In genomic region chr6:111177131-111177530, GRCh38 we compare ENCODE assay signal across 26 cellular contexts.
A peak's percentile ranks its signal among the peaks of the same experiment; 100 is the strongest.
DNase-seq lines count a peak whose midpoint lies in the region; ATAC-seq, FAIRE-seq and TF ChIP-seq lines count a peak whose summit lies in the region.
"Had no signal": no experiment of that assay in that cellular context is flagged by ENCODE, and none has a peak within 500 bp of the region (broad histone marks: within the 10 kb centered on the region; RNA-seq: fewer than 3 reads in every experiment).

No MANE protein-coding gene starts in this region.

- H3K36me3 ChIP-seq in liver (ENCODE audit: control insufficient read depth in 4 of 4, insufficient read depth in 3 of 4, low read depth in 1 of 4, low read length in 3 of 4), result no peaks in the 10 kb centered on the region
- peaks cover 0 to 2% of the 10 kb centered on the region in 2 experiments; a peak in 1 of 5 replicates for H3K36me3 ChIP-seq in HepG2 (replicated peaks in 1 of 2; ENCODE audit: control insufficient read depth in 1 of 2, insufficient read depth in 2 of 2, low read length in 2 of 2)
- H3K36me3 ChIP-seq in hepatocyte (replicated peaks; ENCODE audit: insufficient read depth, low read depth), result no peaks in the 10 kb centered on the region
- no peaks in the 10 kb centered on the region for H3K36me3 ChIP-seq in right lobe of liver
- H3K36me3 ChIP-seq in stomach, result no peaks in the 10 kb centered on the region

- no peak for DNase-seq in HepG2 (ENCODE audit: low spot score)
- DNase-seq in hepatocyte (ENCODE audit: low spot score), result no peak
- no peak for DNase-seq in right lobe of liver
- DNase-seq in stomach, result no peak
- DNase-seq: AML-193; CD4-positive, alpha-beta T cell; CD8-positive, alpha-beta T cell; DMS 273 treated with DMSO at 0.1 percent for 48 hours; DMS153; DMS53; DMS79; DND-41; EL; GDM1 had no signal

- ATAC-seq in HepG2 (no peak), right lobe of liver (peak; percentile 42 to 61 (median 46)), HG03565 (IDR thresholded peaks at IDR 0.05; ENCODE audit: unreplicated experiment) (no peak), GM19324 (IDR thresholded peaks at IDR 0.05; ENCODE audit: low FRiP score, unreplicated experiment) (no peak), GM18907 (IDR thresholded peaks at IDR 0.05; ENCODE audit: unreplicated experiment) (no peak)
- ATAC-seq: A549; CD8-positive, alpha-beta T cell; GM12878 had no signal

- H4K20me1 ChIP-seq in HepG2 (ENCODE audit: insufficient read depth, low read length), result no peaks in the 10 kb centered on the region
- no peaks in the 10 kb centered on the region for H4K20me1 ChIP-seq in hepatocyte (ENCODE audit: insufficient read depth, poor library complexity, severe bottlenecking)

- CTCF ChIA-PET in HepG2 (lab: Yijun Ruan, JAX; ENCODE audit: low intra/inter-chr PET ratio, low total read pairs), result no interaction called here

- no TSS peak for BruUV-seq in HepG2 (replicated peaks; lab: Mats Ljungman, UMichigan)

- in situ Hi-C loops in HepG2 (cut with HindIII; ENCODE audit: extremely low pct_ligation_motif_present, low pct_unique_long_range_greater_than_20kb), result no loop called here

- H3K4me1 ChIP-seq in liver (ENCODE audit: control insufficient read depth in 4 of 4, insufficient read depth in 4 of 4, low read length in 3 of 4), result peaks cover 0 to 33% (median 18%) of the 10 kb centered on the region in 4 donors
- peaks cover 21% of the 10 kb centered on the region for H3K4me1 ChIP-seq in HepG2 (ENCODE audit: insufficient read depth, low read length)
- peaks cover 7% of the 10 kb centered on the region for H3K4me1 ChIP-seq in hepatocyte (ENCODE audit: insufficient read depth)
- peaks cover 0 to 18% (median 5%) of the 10 kb centered on the region in 4 donors for H3K4me1 ChIP-seq in right lobe of liver
- H3K4me1 ChIP-seq in stomach, result peaks cover 8 to 18% (median 15%) of the 10 kb centered on the region in 4 donors
- H3K4me1 ChIP-seq: A549 had no signal

- H3K4me2 ChIP-seq in HepG2 (ENCODE audit: low read depth, low read length) (no peak overlapping the region), hepatocyte (peak overlapping the region; percentile 24)
- H3K4me2 ChIP-seq: A549; BLaER1 treated with 17β-estradiol and CSF1 and Interleukin-3, amounts not matched to agents 10 nM and 100 nM had no signal

- H3K27ac ChIP-seq in liver (ENCODE audit: low read depth in 1 of 2, low read length in 2 of 2), result peak overlapping the region; percentile 46 to 60
- no peak overlapping the region for H3K27ac ChIP-seq in HepG2 (ENCODE audit: extremely low read length, insufficient read depth, low read length)
- peak overlapping the region; percentile 11 for H3K27ac ChIP-seq in hepatocyte
- peak overlapping the region; percentile 21 to 67 (median 60) for H3K27ac ChIP-seq in right lobe of liver
- H3K27ac ChIP-seq in stomach, result peak overlapping the region in 3 of 5 donors; percentile 24 to 65 (median 50)
- H3K27ac ChIP-seq: 22Rv1; A549; BLaER1 treated with 17β-estradiol and CSF1 and Interleukin-3, amounts not matched to agents 10 nM and 100 nM; C4-2B had no signal

- POLR2A ChIA-PET in HepG2 (lab: Yijun Ruan, JAX), result no interaction called here

- no peak for TF ChIP-seq CTCF in liver (IDR thresholded peaks at IDR 0.05; ENCODE audit: low read depth, low read length, missing input control)
- TF ChIP-seq CTCF in HepG2 (CRISPR knock-in tag; IDR thresholded peaks at IDR 0.05), result no peak
- no peak for TF ChIP-seq CTCF in hepatocyte (IDR thresholded peaks at IDR 0.05; ENCODE audit: poor library complexity)
- TF ChIP-seq CTCF in right lobe of liver (IDR thresholded peaks at IDR 0.05), result no peak
- TF ChIP-seq CTCF in stomach (IDR thresholded peaks at IDR 0.05), result no peak

- H3K79me2 ChIP-seq in HepG2 (ENCODE audit: insufficient read depth, low read length), result no peaks in the 10 kb centered on the region
- peaks cover 4% of the 10 kb centered on the region for H3K79me2 ChIP-seq in hepatocyte

- H3K9me3 ChIP-seq in liver (ENCODE audit: control insufficient read depth in 4 of 4, low read length in 3 of 4), result no peaks in the 10 kb centered on the region
- no peaks in the 10 kb centered on the region for H3K9me3 ChIP-seq in HepG2 (ENCODE audit: low read length)
- no peaks in the 10 kb centered on the region for H3K9me3 ChIP-seq in hepatocyte (ENCODE audit: low read depth)
- no peaks in the 10 kb centered on the region for H3K9me3 ChIP-seq in right lobe of liver
- H3K9me3 ChIP-seq in stomach, result no peaks in the 10 kb centered on the region
- H3K9me3 ChIP-seq: A549; BLaER1 treated with 17β-estradiol and CSF1 and Interleukin-3, amounts not matched to agents 10 nM and 100 nM had no signal

- H3K4me3 ChIP-seq in liver (ENCODE audit: low read depth in 1 of 3, low read length in 3 of 3) (peak overlapping the region in 2 of 3 donors; percentile 17 to 25), HepG2 (replicated peaks in 1 of 3; ENCODE audit: insufficient read depth in 1 of 3, low read depth in 2 of 3, low read length in 3 of 3) (no peak overlapping the region), hepatocyte (no peak overlapping the region), right lobe of liver (peak overlapping the region in 2 of 3 donors; percentile 17 to 36), stomach (no peak overlapping the region)
- H3K4me3 ChIP-seq: A549; BLaER1 treated with 17β-estradiol and CSF1 and Interleukin-3, amounts not matched to agents 10 nM and 100 nM; GM12878 had no signal

- TF ChIP-seq EP300 in HepG2 (IDR thresholded peaks at IDR 0.05; ENCODE audit: low read depth in 2 of 2, low read length in 2 of 2) (no peak), HepG2 (CRISPR knock-in tag; IDR thresholded peaks at IDR 0.05; ENCODE audit: borderline replicate concordance) (no peak), stomach (IDR thresholded peaks at IDR 0.05) (no peak)

- no peak for TF ChIP-seq POLR2A in HepG2 (IDR thresholded peaks at IDR 0.05; ENCODE audit: insufficient read depth in 1 of 2, low read depth in 2 of 2, low read length in 2 of 2)
- no peak for TF ChIP-seq POLR2A in right lobe of liver (IDR thresholded peaks at IDR 0.05)
- TF ChIP-seq POLR2A in stomach (IDR thresholded peaks at IDR 0.05), result no peak

- no peaks in the 10 kb centered on the region for H3K9me2 ChIP-seq in hepatocyte (replicated peaks; ENCODE audit: insufficient read depth)

- intact Hi-C loops in HepG2 (cut with micrococcal nuclease; ENCODE audit: unreplicated experiment) (no loop called here), right lobe of liver (cut with DNase I) (no loop called here), stomach (cut with DNase I; ENCODE audit: low total_unique reads) (no loop called here)

- no peak overlapping the region for H2AFZ ChIP-seq in HepG2 (ENCODE audit: low read length)
- H2AFZ ChIP-seq in hepatocyte, result no peak overlapping the region

- TF ChIP-seq RAD21 in liver (IDR thresholded peaks at IDR 0.05) (no peak), HepG2 (CRISPR knock-in tag; IDR thresholded peaks at IDR 0.05) (no peak)

- H3K27me3 ChIP-seq in liver (ENCODE audit: control insufficient read depth in 4 of 4, insufficient read depth in 4 of 4, low read length in 3 of 4), result no peaks in the 10 kb centered on the region
- H3K27me3 ChIP-seq in HepG2 (ENCODE audit: control insufficient read depth in 1 of 2, insufficient read depth in 2 of 2, low read length in 2 of 2), result no peaks in the 10 kb centered on the region
- H3K27me3 ChIP-seq in hepatocyte, result no peaks in the 10 kb centered on the region
- no peaks in the 10 kb centered on the region for H3K27me3 ChIP-seq in right lobe of liver
- no peaks in the 10 kb centered on the region for H3K27me3 ChIP-seq in stomach
- H3K27me3 ChIP-seq: BLaER1 treated with 17β-estradiol and CSF1 and Interleukin-3, amounts not matched to agents 10 nM and 100 nM had no signal

- H3K9ac ChIP-seq in liver (ENCODE audit: low read depth in 1 of 2, low read length in 2 of 2) (peak overlapping the region in 1 of 2 donors; percentile 5), HepG2 (ENCODE audit: insufficient read depth, low read depth, low read length) (no peak overlapping the region)
- H3K9ac ChIP-seq: BLaER1 treated with 17β-estradiol and CSF1 and Interleukin-3, amounts not matched to agents 10 nM and 100 nM had no signal

- WGBS in liver, result 47% methylated on average over 6 of the region's 6 CpGs
- WGBS in HepG2 (ENCODE audit: low lambda C conversion rate), result 97% methylated on average over 6 of the region's 6 CpGs
- WGBS in hepatocyte (ENCODE audit: low lambda C conversion rate, missing lambda C conversion rate), result 85% methylated on average over 6 of the region's 6 CpGs
- WGBS in right lobe of liver (ENCODE audit: insufficient coverage, low coverage, low lambda C conversion rate, missing lambda C conversion rate), result 31% methylated on average over 6 of the region's 6 CpGs
- 73 to 86% (median 82%) methylated on average over 6 of the region's 6 CpGs for WGBS in stomach, 5 donors

- FAIRE-seq in HepG2 (lab: Jason Lieb, UNC), result no peak
- FAIRE-seq: A549, GM12878, GM12892, GM18507, GM19239 had no signal

TF ChIP-seq in liver, 16 proteins besides CTCF, POLR2A, EP300 and RAD21 (continues in another document):
- no peak for TF ChIP-seq MAX (IDR thresholded peaks at IDR 0.05)

TF ChIP-seq in HepG2, 621 proteins besides CTCF, POLR2A, EP300 and RAD21 (continues in another document):
- TF ChIP-seq ZNF547 (CRISPR knock-in tag; IDR thresholded peaks at IDR 0.05), result no peak
- TF ChIP-seq SRSF4 (IDR thresholded peaks at IDR 0.05; ENCODE audit: low read depth, low read length, poor library complexity, severe bottlenecking), result no peak

Comparison
In these comparisons a context has a peak if more than half of its experiments do, and no peak if none do; other contexts are left out.
1. H3K4me3 ChIP-seq: peak in liver (2 of 3) and right lobe of liver (2 of 3); none in HepG2 (0 of 3), hepatocyte (single experiment) and stomach (0 of 4).
2. ATAC-seq: peak in right lobe of liver (4 of 4); none in HepG2 (single experiment), HG03565 (single experiment), GM19324 (single experiment) and GM18907 (single experiment).